In the genomic region with DNA sequence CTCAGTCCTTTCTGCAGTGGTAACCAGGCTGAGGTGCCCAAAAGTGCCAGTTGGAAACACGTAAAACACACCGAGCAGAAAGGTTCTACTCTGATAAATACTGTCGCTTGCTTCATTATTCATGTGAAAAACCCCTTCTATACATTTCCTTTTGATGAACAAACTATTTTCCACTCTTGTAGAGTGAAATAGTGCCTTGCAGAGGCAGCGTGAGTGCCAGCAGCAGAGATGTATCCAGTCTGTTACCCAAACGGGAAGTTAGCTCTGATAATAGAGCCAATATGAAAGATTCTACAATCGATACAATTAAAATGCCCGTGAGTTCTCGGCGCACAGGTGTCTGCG, we compare ENCODE assay signal across 10 cellular contexts. TPM values are rescaled to one million over a fixed set of nuclear protein-coding genes. Genes with fewer than 3 reads are reported as not detected.
DNase-seq lines count a peak whose midpoint lies in the region; ATAC-seq and TF ChIP-seq lines count a peak whose summit lies in the region.
"Had no signal": no experiment of that assay in that cellular context is flagged by ENCODE, and none has a peak within 500 bp of the region (broad histone marks: within the 10 kb centered on the region; RNA-seq: fewer than 3 reads in every experiment).

No MANE protein-coding gene starts in this region.

- H4K8ac ChIP-seq in IMR-90 (ENCODE audit: low read depth in 2 of 2, low read length in 2 of 2) = no peak overlapping the region; a peak in 1 of 4 replicates

- H2BK5ac ChIP-seq in IMR-90 (ENCODE audit: low read depth, low read length, poor library complexity, severe bottlenecking) = no peak overlapping the region

- H3K27ac Mint-ChIP-seq in naive B cell = peak overlapping the region in 3 of 6 donors; percentile 8 to 84 (median 74)

- H3K4me1 ChIP-seq in IMR-90 (ENCODE audit: control insufficient read depth, insufficient read depth, low read length) (peaks cover 34% of the 10 kb centered on the region), colonic mucosa (peaks cover 9% of the 10 kb centered on the region)

- H3K23ac ChIP-seq in IMR-90 (ENCODE audit: low read depth, low read length) = peak overlapping the region; percentile 70; the same call in 1 of the 2 replicates

- H3K56ac ChIP-seq in IMR-90 (ENCODE audit: extremely low read depth, insufficient read depth, low read length) = no peak overlapping the region

- in situ Hi-C loops in IMR-90 (cut with MboI; ENCODE audit: low sequenced_read_pairs) = no loop called here

- BruUV-seq in IMR-90 (replicated peaks; lab: Mats Ljungman, UMichigan) = no TSS peak

- peak overlapping the region; percentile 43 for H3K4me3 ChIP-seq in AG04449 (ENCODE audit: low read depth, low read length)
- peak overlapping the region; percentile 52 for H3K4me3 ChIP-seq in IMR-90 (ENCODE audit: insufficient read depth, low read depth, low read length)
- peak overlapping the region; percentile 30 for H3K4me3 ChIP-seq in colonic mucosa

- H3K27me3 ChIP-seq in IMR-90 (ENCODE audit: control insufficient read depth, insufficient read depth, low read length) (no peaks in the 10 kb centered on the region), colonic mucosa (peaks cover 23% of the 10 kb centered on the region)

- H3K4me3 Mint-ChIP-seq in naive B cell = peak overlapping the region; percentile 86 to 97 (median 94)

- no peak overlapping the region for H2AK9ac ChIP-seq in IMR-90 (replicated peaks; ENCODE audit: low read depth, low read length, poor library complexity)

- peak overlapping the region; percentile 85 for H3K14ac ChIP-seq in IMR-90 (replicated peaks; ENCODE audit: low read depth, low read length)

- no peak overlapping the region for H4K91ac ChIP-seq in IMR-90 (ENCODE audit: insufficient read depth, low read depth, low read length)

- H3K36me3 ChIP-seq in IMR-90 (ENCODE audit: control insufficient read depth, insufficient read depth, low read length) (no peaks in the 10 kb centered on the region), colonic mucosa (no peaks in the 10 kb centered on the region)

- no peak for TF ChIP-seq RAD21 in IMR-90 (IDR thresholded peaks at IDR 0.05; ENCODE audit: low read length)

- peaks cover 24 to 60% of the 10 kb centered on the region in 2 experiments for H3K79me1 ChIP-seq in IMR-90 (ENCODE audit: low read depth in 1 of 2, low read length in 2 of 2)

- H3K4me2 ChIP-seq in IMR-90 (ENCODE audit: low read depth, low read length) = peak overlapping the region; percentile 93

- TF ChIP-seq CTCF in AG04449 (IDR thresholded peaks at IDR 0.05; ENCODE audit: insufficient read depth, low read length, missing control alignments) = no peak
- TF ChIP-seq CTCF in IMR-90 (conservative IDR thresholded peaks at IDR 0.05; ENCODE audit: low read depth, low read length) = no peak
- TF ChIP-seq CTCF in colonic mucosa (IDR thresholded peaks at IDR 0.05) = no peak

- peak overlapping the region; percentile 48 for H3K9ac ChIP-seq in IMR-90 (ENCODE audit: low read depth, low read length)
- H3K9ac ChIP-seq in colonic mucosa (ENCODE audit: low read depth in 2 of 2, low read length in 2 of 2) = peak overlapping the region in 1 of 2 donors; percentile 44

- CTCF ChIA-PET in AG04449 (lab: Yijun Ruan, JAX) (no interaction called here), IMR-90 (lab: Yijun Ruan, JAX) (no interaction called here)

- no peak overlapping the region for H2BK15ac ChIP-seq in IMR-90 (ENCODE audit: low read depth, low read length)

- no peak for TF ChIP-seq POLR2A in IMR-90 (IDR thresholded peaks at IDR 0.05; ENCODE audit: low read depth, low read length)

- peaks cover 28% of the 10 kb centered on the region for H3K9me1 ChIP-seq in IMR-90 (ENCODE audit: insufficient read depth, low read length)

- POLR2A ChIA-PET in AG04449 (lab: Yijun Ruan, JAX) (no interaction called here), IMR-90 (lab: Charles Lee; ENCODE audit: unreplicated experiment) (interaction anchor here (0.6 kb wide), 1 partner anchor 18 kb away, joined by 3 read pairs; no protein-coding TSS in a partner anchor)

- no peak overlapping the region; the same call in 1 of the 2 replicates for H2BK120ac ChIP-seq in IMR-90 (ENCODE audit: low read depth, low read length)

- peaks cover 37% of the 10 kb centered on the region; the same call in 1 of the 2 replicates for H4K20me1 ChIP-seq in IMR-90 (ENCODE audit: insufficient read depth, low read length)

- H3K9me3 ChIP-seq in IMR-90 (ENCODE audit: control insufficient read depth, insufficient read depth, low read length) = no peaks in the 10 kb centered on the region
- no peaks in the 10 kb centered on the region for H3K9me3 ChIP-seq in colonic mucosa

- DNase-seq in AG04449 (ENCODE audit: low read depth, low spot score) = no peak
- no peak for DNase-seq in IMR-90
- DNase-seq in colonic mucosa = no peak
- no peak for DNase-seq in naive B cell
- DNase-seq in NCI-H446 treated with DMSO at 0.1 percent for 48 hours (lab: John Stamatoyannopoulos, UW) = no peak
- DNase-seq in NCI-H2171 treated with DMSO at 0.1 percent for 48 hours (lab: John Stamatoyannopoulos, UW) = no peak
- DNase-seq in epidermal melanocyte (ENCODE audit: insufficient read length, low spot score) = no peak

- H3K36me3 Mint-ChIP-seq in naive B cell = peaks cover 0 to 9% of the 10 kb centered on the region in 2 donors

- H3K18ac ChIP-seq in IMR-90 (ENCODE audit: low read depth, low read length) = no peak overlapping the region

- peak overlapping the region; percentile 14; the same call in 1 of the 2 replicates for H2AK5ac ChIP-seq in IMR-90 (ENCODE audit: low read depth, low read length)

- ATAC-seq in IMR-90 (ENCODE audit: low read depth) = no peak
- ATAC-seq in naive B cell (ENCODE audit: low read depth in 2 of 2) = peak; percentile 50 to 56
- no peak for ATAC-seq in HG03135 (IDR thresholded peaks at IDR 0.05; ENCODE audit: unreplicated experiment)

- H3K4ac ChIP-seq in IMR-90 (ENCODE audit: low read depth, low read length) = 0 out of 2 replicates have a peak overlapping the region, but pooled peaks have one; percentile 28

- intact Hi-C loops in IMR-90 (cut with micrococcal nuclease) = no loop called here
- intact Hi-C loops in colonic mucosa (cut with DNase I) = no loop called here

- 27% methylated on average over 3 of the region's 10 CpGs; no CpG with 5 or more reads in 1 of the 2 experiments for WGBS in IMR-90 (ENCODE audit: extremely low coverage in 2 of 2, insufficient read length in 1 of 2), 2 experiments

- H3K9me3 Mint-ChIP-seq in naive B cell = no peaks in the 10 kb centered on the region

- H3K4me1 Mint-ChIP-seq in naive B cell = peaks cover 10 to 13% (median 12%) of the 10 kb centered on the region in 3 donors

- H3K27me3 Mint-ChIP-seq in naive B cell = peaks cover 27 to 45% (median 33%) of the 10 kb centered on the region in 3 donors

- no peak overlapping the region for H4K5ac ChIP-seq in IMR-90 (ENCODE audit: low read depth, low read length)

- peak overlapping the region; percentile 87 for H2AFZ ChIP-seq in IMR-90 (replicated peaks; ENCODE audit: low read length, poor library complexity)

- H2BK20ac ChIP-seq in IMR-90 (ENCODE audit: low read depth, low read length) = no peak overlapping the region

- dilution Hi-C loops in IMR-90 (cut with HindIII; ENCODE audit: low sequenced_read_pairs, unreplicated experiment) = no loop called here

- H3K27ac ChIP-seq in IMR-90 (ENCODE audit: insufficient read depth, low read length) (no peak overlapping the region), colonic mucosa (no peak overlapping the region)
- H3K27ac ChIP-seq: HL-60 had no signal

TF ChIP-seq in IMR-90, 13 proteins besides CTCF, POLR2A, EP300 and RAD21 (continues in another document):
- TF ChIP-seq MAFK (IDR thresholded peaks at IDR 0.05; ENCODE audit: low read depth, low read length) (no peak), RCOR1 (IDR thresholded peaks at IDR 0.05; ENCODE audit: insufficient replicate concordance, low read length) (no peak), FOS (IDR thresholded peaks at IDR 0.05; ENCODE audit: low read depth, low read length) (no peak), NFE2L2 (IDR thresholded peaks at IDR 0.05; ENCODE audit: low read depth, low read length) (no peak), MAZ (IDR thresholded peaks at IDR 0.05; ENCODE audit: borderline replicate concordance, low read depth, low read length) (no peak), MXI1 (IDR thresholded peaks at IDR 0.05; ENCODE audit: borderline replicate concordance, low read depth, low read length) (no peak), BHLHE40 (IDR thresholded peaks at IDR 0.05; ENCODE audit: low read depth, low read length) (no peak), CEBPB (IDR thresholded peaks at IDR 0.05; ENCODE audit: low read depth, low read length) (no peak), CHD1 (IDR thresholded peaks at IDR 0.05; ENCODE audit: low read depth, low read length) (no peak), RFX5 (IDR thresholded peaks at IDR 0.05; ENCODE audit: low read depth, low read length) (no peak), SMC3 (IDR thresholded peaks at IDR 0.05; ENCODE audit: low read depth, low read length) (no peak)

RNA-seq across cellular contexts. Expression of a gene that starts 1.5 kb away (rescaled TPM):
- total RNA-seq in IMR-90 (2012; rRNA removed) (14.9 and 15.3 TPM in 2 replicates), colonic mucosa (1 to 10 TPM; 2.1 to 3.2 TPM)
- polyA plus RNA-seq in IMR-90 (2012; rRNA removed) (4.2 and 4.3 TPM in 2 replicates), naive B cell (ENCODE audit: low read depth in 6 of 6) (under 1 TPM in 1 of 6 donors, not detected in 5; 0.15 TPM)
- polyA plus RNA-seq in IMR-90 (2012; cell fraction: cytosol; rRNA removed) = 2.4 and 4.8 TPM in 2 replicates
- 10.3 and 18.2 TPM in 2 replicates for polyA plus RNA-seq in IMR-90 (2012; cell fraction: nucleus; rRNA removed; ENCODE audit: low replicate concordance)

RNA-seq across cellular contexts. Expression of a gene that starts 31.7 kb away (rescaled TPM):
- total RNA-seq in IMR-90 (2012; rRNA removed) (not detected in 2 replicates), colonic mucosa (not detected)
- polyA plus RNA-seq in IMR-90 (2012; rRNA removed) (0.05 TPM in 1 of 2 replicates, not detected in the other), naive B cell (ENCODE audit: low read depth in 6 of 6) (1 to 10 TPM in 1 of 6 donors, not detected in 5; 1.1 TPM)
- polyA plus RNA-seq in IMR-90 (2012; cell fraction: cytosol; rRNA removed) = not detected in 2 replicates
- polyA plus RNA-seq in IMR-90 (2012; cell fraction: nucleus; rRNA removed; ENCODE audit: low replicate concordance) = not detected in 2 replicates
- total RNA-seq: T-helper 1 cell treated with Interleukin-12 subunit alpha and Interleukin-12 subunit beta and Interleukin-4 antibody, amounts not matched to agents 30 ng/mL and 1 ng/mL, for 36 hours had no signal

RNA-seq across cellular contexts. Expression of a gene that starts 35.5 kb away (rescaled TPM):
- 113 and 119 TPM in 2 replicates for total RNA-seq in IMR-90 (2012; rRNA removed)
- 189 and 191 TPM in 2 replicates for polyA plus RNA-seq in IMR-90 (2012; rRNA removed)
- polyA plus RNA-seq in IMR-90 (2012; cell fraction: cytosol; rRNA removed) = 217 and 218 TPM in 2 replicates
- 189 and 198 TPM in 2 replicates for polyA plus RNA-seq in IMR-90 (2012; cell fraction: nucleus; rRNA removed; ENCODE audit: low replicate concordance)
- 10 to 100 TPM; 54.0 to 66.1 TPM for total RNA-seq in colonic mucosa
- 100 to 1,000 TPM in 1 of 6 donors, 10 to 100 TPM in 5; 61.1 to 105 (median 79.9) TPM for polyA plus RNA-seq in naive B cell (ENCODE audit: low read depth in 6 of 6)

Comparison
In these comparisons a context has a peak if more than half of its experiments do, and no peak if none do; other contexts are left out.
1. ATAC-seq: peak in naive B cell (2 of 2); none in IMR-90 (single experiment) and HG03135 (single experiment).
2. Peak in every context shown above with its lines, with median percentiles within 50 percentile points of each other: H3K4me3 ChIP-seq.